9 cellular contexts compared by ENCODE assay signal in the genomic region with DNA sequence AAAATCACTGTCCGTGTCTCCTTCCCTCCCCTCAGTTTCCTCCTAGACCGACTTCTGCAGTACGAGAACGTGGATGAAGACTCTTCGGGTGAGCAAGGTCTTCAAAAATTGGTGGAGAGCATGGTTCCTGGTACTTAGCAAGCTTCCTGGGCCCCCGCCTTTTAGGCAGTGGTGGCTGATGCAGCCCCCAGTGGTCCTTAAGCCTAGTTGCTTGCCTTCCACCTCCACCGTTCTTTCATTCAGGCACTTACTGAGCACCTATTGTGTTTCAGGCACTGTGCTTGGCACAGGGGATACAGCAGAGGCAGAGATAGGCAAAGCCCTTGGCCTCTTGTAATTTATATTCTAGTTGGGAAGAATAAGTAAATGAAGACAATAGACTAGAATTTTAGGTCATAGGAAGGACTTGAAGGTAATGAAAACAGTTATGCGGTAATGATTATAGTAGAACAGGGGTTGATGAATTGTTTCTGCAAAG. TPM values are rescaled to one million over a fixed set of nuclear protein-coding genes. Genes with fewer than 3 reads are reported as not detected.
DNase-seq lines count a peak whose midpoint lies in the region; ATAC-seq and TF ChIP-seq lines count a peak whose summit lies in the region.
"Had no signal": no experiment of that assay in that cellular context is flagged by ENCODE, and none has a peak within 500 bp of the region (broad histone marks: within the 10 kb centered on the region; RNA-seq: fewer than 3 reads in every experiment).

No MANE protein-coding gene starts in this region.

- no peak for ATAC-seq in heart right ventricle
- no peak for ATAC-seq in left cardiac atrium

- peak overlapping the region in 1 of 2 experiments; percentile 53 for H3K4ac ChIP-seq in mesenchymal stem cell (ENCODE audit: low read depth in 1 of 2, low read length in 2 of 2)

- H4K91ac ChIP-seq in mesenchymal stem cell (ENCODE audit: low read length): no peak overlapping the region

- H3K9me3 ChIP-seq in heart right ventricle (no peaks in the 10 kb centered on the region), mesenchymal stem cell (ENCODE audit: control insufficient read depth, low read length) (no peaks in the 10 kb centered on the region), vagina (no peaks in the 10 kb centered on the region)

- peak overlapping the region; percentile 92 for H3K9ac ChIP-seq in mesenchymal stem cell (ENCODE audit: low read length)

- peak overlapping the region; percentile 45 for H4K8ac ChIP-seq in mesenchymal stem cell (ENCODE audit: low read length)

- peak overlapping the region; percentile 30 to 97 (median 82) for H3K4me3 ChIP-seq in heart right ventricle
- H3K4me3 ChIP-seq in astrocyte of the spinal cord (ENCODE audit: low read depth, low read length): peak overlapping the region; percentile 72
- H3K4me3 ChIP-seq in mesenchymal stem cell (ENCODE audit: insufficient read depth in 1 of 2, low read depth in 1 of 2, low read length in 2 of 2): peak overlapping the region; percentile 76 to 98
- H3K4me3 ChIP-seq in vagina: peak overlapping the region; percentile 79 to 91

- peak overlapping the region; percentile 44 to 57 for H3K18ac ChIP-seq in mesenchymal stem cell (ENCODE audit: low read depth in 1 of 2, low read length in 2 of 2)

- no peak overlapping the region for H2BK15ac ChIP-seq in mesenchymal stem cell (ENCODE audit: low read depth, poor library complexity, severe bottlenecking)

- no peak overlapping the region for H2BK120ac ChIP-seq in mesenchymal stem cell (ENCODE audit: low read depth, low read length)

- TF ChIP-seq POLR2A in vagina (IDR thresholded peaks at IDR 0.05): no peak

- no peak for TF ChIP-seq CTCF in heart right ventricle (IDR thresholded peaks at IDR 0.05)
- no peak for TF ChIP-seq CTCF in astrocyte of the spinal cord (IDR thresholded peaks at IDR 0.05; ENCODE audit: low read depth, low read length)
- TF ChIP-seq CTCF in vagina (IDR thresholded peaks at IDR 0.05): no peak

- H3K4me2 ChIP-seq in mesenchymal stem cell (ENCODE audit: low read length, poor library complexity, severe bottlenecking): peak overlapping the region; percentile 64

- H3K23ac ChIP-seq in mesenchymal stem cell (ENCODE audit: low read length in 2 of 2): no peak overlapping the region

- H3K14ac ChIP-seq in mesenchymal stem cell (ENCODE audit: low read length in 2 of 2): no peak overlapping the region

- H3K36me3 ChIP-seq in heart right ventricle: peaks cover 0 to 63% (median 10%) of the 10 kb centered on the region in 9 donors
- peaks cover 42 to 46% of the 10 kb centered on the region in 2 experiments for H3K36me3 ChIP-seq in mesenchymal stem cell (ENCODE audit: control insufficient read depth in 1 of 2, insufficient read depth in 2 of 2, low read depth in 1 of 2, low read length in 2 of 2)
- H3K36me3 ChIP-seq in vagina: peaks cover 0 to 29% of the 10 kb centered on the region in 2 donors

- no peak overlapping the region for H2AK5ac ChIP-seq in mesenchymal stem cell (ENCODE audit: low read length, severe bottlenecking)

- in situ Hi-C loops in astrocyte of the spinal cord (cut with HindIII; ENCODE audit: low sequenced_read_pairs): no loop called here

- peaks cover 7 to 40% (median 28%) of the 10 kb centered on the region in 9 donors for H3K4me1 ChIP-seq in heart right ventricle
- peaks cover 14% of the 10 kb centered on the region for H3K4me1 ChIP-seq in mesenchymal stem cell (ENCODE audit: control insufficient read depth, insufficient read depth, low read depth, low read length)
- peaks cover 24% of the 10 kb centered on the region for H3K4me1 ChIP-seq in vagina

- H3K27ac ChIP-seq in heart right ventricle (peak overlapping the region in 8 of 10 donors; percentile 92 to 99 (median 97)), mesenchymal stem cell (ENCODE audit: low read length, poor library complexity, severe bottlenecking) (no peak overlapping the region), vagina (peak overlapping the region; percentile 89)

- peak overlapping the region; percentile 70 for H2AFZ ChIP-seq in mesenchymal stem cell (ENCODE audit: low read depth, low read length)

- WGBS in heart right ventricle, 2 donors: 26% methylated on average over 8 of the region's 8 CpGs
- 34% methylated on average over 6 of the region's 8 CpGs for WGBS in mesenchymal stem cell

- H3K27me3 ChIP-seq in heart right ventricle (no peaks in the 10 kb centered on the region), mesenchymal stem cell (ENCODE audit: control insufficient read depth in 1 of 2, insufficient read depth in 1 of 2, low read length in 2 of 2) (no peaks in the 10 kb centered on the region), vagina (no peaks in the 10 kb centered on the region)

- no peak overlapping the region for H2BK5ac ChIP-seq in mesenchymal stem cell (ENCODE audit: low read depth, low read length, poor library complexity, severe bottlenecking)

- H2BK12ac ChIP-seq in mesenchymal stem cell (ENCODE audit: low read length in 2 of 2): no peak overlapping the region

- H3K79me1 ChIP-seq in mesenchymal stem cell (replicated peaks; ENCODE audit: low read length, poor library complexity, severe bottlenecking): peaks cover 21% of the 10 kb centered on the region

- intact Hi-C loops in heart right ventricle (cut with DNase I): loop anchor here in 4 of 10 donors (5.0 to 10.0 kb wide), 4 partner anchors 35 to 182 kb away; partner anchors contain the start of genes TMEM219 (in 3 of the 4), CDIPT (in 1 of the 4), KCTD13 (in 1 of the 4) and PAGR1 (in 1 of the 4)
- intact Hi-C loops in left cardiac atrium (cut with DNase I): loop anchor here (2.0 to 10.0 kb wide), 2 partner anchors 34 to 72 kb away; partner anchors contain the start of genes KCTD13 (in 1 of the 2) and TMEM219 (in 1 of the 2)
- intact Hi-C loops in vagina (cut with DNase I): loop anchor here (5.0 kb wide), 1 partner anchor 185 kb away; the partner anchor contains the start of gene PRRT2

- DNase-seq in heart right ventricle (no peak), left cardiac atrium (no peak), astrocyte of the spinal cord (ENCODE audit: low read depth, low spot score) (no peak), mesenchymal stem cell (no peak), vagina (ENCODE audit: extremely low spot score in 2 of 2) (no peak), GM19238 (ENCODE audit: insufficient read length, low spot score) (no peak), NCI-H1092 treated with DMSO at 0.1 percent for 48 hours (lab: John Stamatoyannopoulos, UW) (no peak), mesenteric fat pad (ENCODE audit: low spot score) (no peak)

RNA-seq across cellular contexts. Expression of gene INO80E, which starts 0.8 kb away (rescaled TPM):
- 10 to 100 TPM; 23.2 to 34.8 (median 30.6) TPM for total RNA-seq in heart right ventricle
- polyA plus RNA-seq in heart right ventricle: 10 to 100 TPM; 63.2 to 80.4 TPM
- 10 to 100 TPM; 33.6 to 35.9 TPM for total RNA-seq in left cardiac atrium
- 51.0 TPM for polyA plus RNA-seq in mesenchymal stem cell (2013, experiment 1 of 2)
- 46.7 TPM for polyA plus RNA-seq in mesenchymal stem cell (2013, experiment 2 of 2)
- total RNA-seq in vagina: 32.7 TPM
- total RNA-seq in mesenteric fat pad: 45.4 TPM

RNA-seq across cellular contexts. Expression of gene HIRIP3, which starts 1.4 kb away (rescaled TPM):
- total RNA-seq in heart right ventricle (10 to 100 TPM; 14.4 to 23.2 (median 17.1) TPM), left cardiac atrium (10 to 100 TPM; 13.0 to 18.4 TPM), vagina (7.1 TPM), mesenteric fat pad (11.0 TPM)
- 10 to 100 TPM; 17.9 to 22.4 TPM for polyA plus RNA-seq in heart right ventricle
- polyA plus RNA-seq in mesenchymal stem cell (2013, experiment 1 of 2): 4.0 TPM
- polyA plus RNA-seq in mesenchymal stem cell (2013, experiment 2 of 2): 4.7 TPM

RNA-seq across cellular contexts. Expression of gene DOC2A, which starts 14.0 kb away (rescaled TPM):
- total RNA-seq in heart right ventricle: under 1 TPM in 4 of 10 donors, not detected in 6; 0.27 to 0.95 (median 0.48) TPM
- polyA plus RNA-seq in heart right ventricle: 1 to 10 TPM in 1 of 2 donors, under 1 TPM in 1; 0.41 to 2.7 TPM
- under 1 TPM; 0.63 to 0.77 TPM for total RNA-seq in left cardiac atrium
- polyA plus RNA-seq in mesenchymal stem cell (2013, experiment 1 of 2): 0.22 TPM
- polyA plus RNA-seq in mesenchymal stem cell (2013, experiment 2 of 2): 0.25 TPM
- 2.2 TPM for total RNA-seq in vagina
- 0.42 TPM for total RNA-seq in mesenteric fat pad

RNA-seq across cellular contexts. Expression of gene TAOK2, which starts 23.1 kb away (rescaled TPM):
- 10 to 100 TPM; 27.0 to 40.6 (median 32.7) TPM for total RNA-seq in heart right ventricle
- polyA plus RNA-seq in heart right ventricle: 10 to 100 TPM; 27.6 to 50.4 TPM
- 10 to 100 TPM; 33.6 to 45.8 TPM for total RNA-seq in left cardiac atrium
- polyA plus RNA-seq in mesenchymal stem cell (2013, experiment 1 of 2): 20.6 TPM
- 19.6 TPM for polyA plus RNA-seq in mesenchymal stem cell (2013, experiment 2 of 2)
- 33.1 TPM for total RNA-seq in vagina
- 49.8 TPM for total RNA-seq in mesenteric fat pad

RNA-seq across cellular contexts. Expression of gene C16orf92, which starts 26.2 kb away (rescaled TPM):
- total RNA-seq in heart right ventricle (not detected), left cardiac atrium (not detected), vagina (not detected), mesenteric fat pad (not detected)
- polyA plus RNA-seq in heart right ventricle: not detected
- not detected for polyA plus RNA-seq in mesenchymal stem cell (2013, experiment 1 of 2)
- polyA plus RNA-seq in mesenchymal stem cell (2013, experiment 2 of 2): not detected
- total RNA-seq: T-helper 2 cell treated with Interferon-gamma antibody and Interleukin-4, amounts not matched to agents 100 ng/mL and 5 ng/mL, for 36 hours had no signal
